9 cellular contexts compared by ENCODE assay signal in the genomic region with DNA sequence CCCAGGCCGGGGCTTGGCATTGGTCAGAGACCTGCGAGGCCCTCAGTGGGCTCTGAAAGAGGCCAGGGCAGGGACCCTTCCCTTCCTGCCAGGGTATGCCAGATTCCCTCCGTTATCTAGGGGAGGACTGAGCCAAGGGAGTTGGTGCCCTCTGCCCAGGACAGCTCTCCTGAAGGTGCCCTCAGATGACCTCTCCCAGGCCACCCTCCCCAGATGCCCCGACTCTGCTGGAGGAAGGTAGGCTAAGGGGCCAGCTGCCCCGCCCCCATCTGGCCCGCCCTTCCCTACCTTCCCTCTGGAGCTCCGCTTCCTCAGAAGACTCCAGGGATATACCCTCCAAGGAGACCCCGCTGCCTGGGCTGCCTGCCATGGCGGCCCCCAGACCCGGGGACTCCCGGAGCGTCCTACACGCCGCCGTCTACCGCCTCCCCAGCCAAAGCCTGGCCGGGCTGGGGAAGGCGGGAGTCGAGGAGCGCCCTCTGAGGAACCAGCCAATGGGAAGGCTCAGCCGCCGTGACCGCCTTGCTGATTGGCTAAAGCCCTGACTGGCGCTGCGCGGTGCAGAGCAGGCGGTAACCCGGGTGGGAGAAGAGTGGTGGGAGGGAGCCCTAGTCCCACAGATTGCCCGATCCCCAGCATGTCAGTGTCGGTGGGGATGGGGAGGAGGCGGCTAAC. TPM values are rescaled to one million over a fixed set of nuclear protein-coding genes. Genes with fewer than 3 reads are reported as not detected.
A peak's percentile ranks its signal among the peaks of the same experiment; 100 is the strongest.
DNase-seq lines count a peak whose midpoint lies in the region; ATAC-seq and TF ChIP-seq lines count a peak whose summit lies in the region.
"Had no signal": no experiment of that assay in that cellular context is flagged by ENCODE, and none has a peak within 500 bp of the region (broad histone marks: within the 10 kb centered on the region; RNA-seq: fewer than 3 reads in every experiment).

No MANE protein-coding gene starts in this region.

- POLR2A ChIA-PET in IMR-90 (lab: Charles Lee; ENCODE audit: unreplicated experiment): no interaction called here

- peak overlapping the region; percentile 29; the same call in 1 of the 2 replicates for H3K9ac ChIP-seq in IMR-90 (ENCODE audit: low read depth, low read length)

- CTCF ChIA-PET in IMR-90 (lab: Yijun Ruan, JAX): no interaction called here

- no peaks in the 10 kb centered on the region for H3K36me3 ChIP-seq in IMR-90 (ENCODE audit: control insufficient read depth, insufficient read depth, low read length)
- H3K36me3 ChIP-seq in mucosa of descending colon (ENCODE audit: low read depth): no peaks in the 10 kb centered on the region

- no TSS peak for BruUV-seq in IMR-90 (replicated peaks; lab: Mats Ljungman, UMichigan)

- TF ChIP-seq RAD21 in IMR-90 (IDR thresholded peaks at IDR 0.05; ENCODE audit: low read length): no peak

- no peak overlapping the region; the same call in 2 of the 3 replicates for H2BK15ac ChIP-seq in IMR-90 (ENCODE audit: low read depth, low read length)

- ATAC-seq in IMR-90 (ENCODE audit: low read depth) (peak; percentile 100), mucosa of descending colon (peak; percentile 96), HG03439 (IDR thresholded peaks at IDR 0.05; ENCODE audit: unreplicated experiment) (no peak)

- in situ Hi-C loops in IMR-90 (cut with MboI; ENCODE audit: low sequenced_read_pairs): no loop called here

- H3K4ac ChIP-seq in IMR-90 (ENCODE audit: low read depth, low read length): no peak overlapping the region

- TF ChIP-seq CTCF in GM12864 (IDR thresholded peaks at IDR 0.05; ENCODE audit: low read depth, low read length, missing control alignments) (no peak), IMR-90 (conservative IDR thresholded peaks at IDR 0.05; ENCODE audit: low read depth, low read length) (no peak), mucosa of descending colon (IDR thresholded peaks at IDR 0.05) (no peak)

- no peak overlapping the region for H4K5ac ChIP-seq in IMR-90 (ENCODE audit: low read depth, low read length)

- intact Hi-C loops in IMR-90 (cut with micrococcal nuclease) (no loop called here), mucosa of descending colon (cut with DNase I, micrococcal nuclease) (no loop called here)

- H2AK9ac ChIP-seq in IMR-90 (replicated peaks; ENCODE audit: low read depth, low read length, poor library complexity): peak overlapping the region; percentile 15

- no peak overlapping the region for H2BK5ac ChIP-seq in IMR-90 (ENCODE audit: low read depth, low read length, poor library complexity, severe bottlenecking)

- no peak overlapping the region; the same call in 1 of the 2 replicates for H3K14ac ChIP-seq in IMR-90 (replicated peaks; ENCODE audit: low read depth, low read length)

- no peak overlapping the region for H3K18ac ChIP-seq in IMR-90 (ENCODE audit: low read depth, low read length)

- H3K4me2 ChIP-seq in IMR-90 (ENCODE audit: low read depth, low read length): peak overlapping the region; percentile 91

- H4K8ac ChIP-seq in IMR-90 (ENCODE audit: low read depth in 2 of 2, low read length in 2 of 2): peak overlapping the region in 1 of 2 experiments; percentile 67; a peak in 1 of 4 replicates

- H4K91ac ChIP-seq in IMR-90 (ENCODE audit: insufficient read depth, low read depth, low read length): no peak overlapping the region

- H2BK120ac ChIP-seq in IMR-90 (ENCODE audit: low read depth, low read length): no peak overlapping the region

- no peak overlapping the region for H3K56ac ChIP-seq in IMR-90 (ENCODE audit: extremely low read depth, insufficient read depth, low read length)

- no peaks in the 10 kb centered on the region for H3K79me1 ChIP-seq in IMR-90 (ENCODE audit: low read depth in 1 of 2, low read length in 2 of 2)

- H4K20me1 ChIP-seq in IMR-90 (ENCODE audit: insufficient read depth, low read length): no peaks in the 10 kb centered on the region

- peak overlapping the region; percentile 93 for H2AFZ ChIP-seq in IMR-90 (replicated peaks; ENCODE audit: low read length, poor library complexity)

- dilution Hi-C loops in IMR-90 (cut with HindIII; ENCODE audit: low sequenced_read_pairs, unreplicated experiment): no loop called here

- H3K9me3 ChIP-seq in IMR-90 (ENCODE audit: control insufficient read depth, insufficient read depth, low read length): no peaks in the 10 kb centered on the region
- no peaks in the 10 kb centered on the region for H3K9me3 ChIP-seq in mucosa of descending colon

- H3K4me1 ChIP-seq in IMR-90 (ENCODE audit: control insufficient read depth, insufficient read depth, low read length): no peaks in the 10 kb centered on the region
- peaks cover 3% of the 10 kb centered on the region for H3K4me1 ChIP-seq in mucosa of descending colon (ENCODE audit: low read depth)

- peak overlapping the region; percentile 29 for H3K4me3 ChIP-seq in GM12864 (ENCODE audit: low read depth, low read length)
- peak overlapping the region; percentile 43 for H3K4me3 ChIP-seq in IMR-90 (ENCODE audit: insufficient read depth, low read depth, low read length)
- no peak overlapping the region for H3K4me3 ChIP-seq in mucosa of descending colon

- no peaks in the 10 kb centered on the region; the same call in 1 of the 2 replicates for H3K27me3 ChIP-seq in IMR-90 (ENCODE audit: control insufficient read depth, insufficient read depth, low read length)

- DNase-seq in GM12864 (ENCODE audit: low read depth) (no peak), IMR-90 (peak; percentile 72), OCI-M1 (lab: John Stamatoyannopoulos, UW) (peak; percentile 89), activated T-cell treated with anti-CD3 and anti-CD28 coated beads for 48 hours (ENCODE audit: low read depth) (peak; percentile 85), erythroblast (lab: John Stamatoyannopoulos, UW) (peak; percentile 65 to 68), mucosa of descending colon (peak; percentile 82 to 89 (median 88))
- peak; percentile 28 to 66 for DNase-seq in stimulated activated CD8-positive, alpha-beta memory T cell treated with anti-CD3 and anti-CD28 coated beads, Interleukin-2, amount 100 ng/mL, for 1 hour (ENCODE audit: low read depth in 2 of 2)

- H2BK20ac ChIP-seq in IMR-90 (ENCODE audit: low read depth, low read length): no peak overlapping the region

- 0 out of 2 replicates have a peak, but pooled peaks cover 4% of the 10 kb centered on the region for H3K9me1 ChIP-seq in IMR-90 (ENCODE audit: insufficient read depth, low read length)

- no peak overlapping the region for H3K27ac ChIP-seq in IMR-90 (ENCODE audit: insufficient read depth, low read length)

- no peak overlapping the region for H2AK5ac ChIP-seq in IMR-90 (ENCODE audit: low read depth, low read length)

- no peak for TF ChIP-seq POLR2A in IMR-90 (IDR thresholded peaks at IDR 0.05; ENCODE audit: low read depth, low read length)
- TF ChIP-seq POLR2A in erythroblast (IDR thresholded peaks at IDR 0.05; ENCODE audit: low read length): no peak

- 2% methylated on average over 22 of the region's 31 CpGs; no CpG with 5 or more reads in 1 of the 2 experiments for WGBS in IMR-90 (ENCODE audit: extremely low coverage in 2 of 2, insufficient read length in 1 of 2), 2 experiments

- peak overlapping the region; percentile 31; the same call in 1 of the 2 replicates for H3K23ac ChIP-seq in IMR-90 (ENCODE audit: low read depth, low read length)

TF ChIP-seq in IMR-90, 13 proteins besides CTCF, POLR2A, EP300 and RAD21:
- TF ChIP-seq MXI1 (IDR thresholded peaks at IDR 0.05; ENCODE audit: borderline replicate concordance, low read depth, low read length) (no peak), MAFK (IDR thresholded peaks at IDR 0.05; ENCODE audit: low read depth, low read length) (no peak), RFX5 (IDR thresholded peaks at IDR 0.05; ENCODE audit: low read depth, low read length) (no peak), FOS (IDR thresholded peaks at IDR 0.05; ENCODE audit: low read depth, low read length) (no peak), CHD1 (IDR thresholded peaks at IDR 0.05; ENCODE audit: low read depth, low read length) (no peak)
- TF ChIP-seq, protein P1, sequence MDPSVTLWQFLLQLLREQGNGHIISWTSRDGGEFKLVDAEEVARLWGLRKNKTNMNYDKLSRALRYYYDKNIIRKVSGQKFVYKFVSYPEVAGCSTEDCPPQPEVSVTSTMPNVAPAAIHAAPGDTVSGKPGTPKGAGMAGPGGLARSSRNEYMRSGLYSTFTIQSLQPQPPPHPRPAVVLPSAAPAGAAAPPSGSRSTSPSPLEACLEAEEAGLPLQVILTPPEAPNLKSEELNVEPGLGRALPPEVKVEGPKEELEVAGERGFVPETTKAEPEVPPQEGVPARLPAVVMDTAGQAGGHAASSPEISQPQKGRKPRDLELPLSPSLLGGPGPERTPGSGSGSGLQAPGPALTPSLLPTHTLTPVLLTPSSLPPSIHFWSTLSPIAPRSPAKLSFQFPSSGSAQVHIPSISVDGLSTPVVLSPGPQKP (IDR thresholded peaks at IDR 0.05; ENCODE audit: borderline replicate concordance, low read depth, low read length): no peak
- TF ChIP-seq, protein P2, sequence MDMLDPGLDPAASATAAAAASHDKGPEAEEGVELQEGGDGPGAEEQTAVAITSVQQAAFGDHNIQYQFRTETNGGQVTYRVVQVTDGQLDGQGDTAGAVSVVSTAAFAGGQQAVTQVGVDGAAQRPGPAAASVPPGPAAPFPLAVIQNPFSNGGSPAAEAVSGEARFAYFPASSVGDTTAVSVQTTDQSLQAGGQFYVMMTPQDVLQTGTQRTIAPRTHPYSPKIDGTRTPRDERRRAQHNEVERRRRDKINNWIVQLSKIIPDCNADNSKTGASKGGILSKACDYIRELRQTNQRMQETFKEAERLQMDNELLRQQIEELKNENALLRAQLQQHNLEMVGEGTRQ (IDR thresholded peaks at IDR 0.05; ENCODE audit: low read depth, low read length): no peak

RNA-seq across cellular contexts. Expression of a gene that starts 7.0 kb away (rescaled TPM):
- total RNA-seq in IMR-90 (2012; rRNA removed) (1.9 and 3.2 TPM in 2 replicates), mucosa of descending colon (10 to 100 TPM in 1 of 3 donors, 1 to 10 TPM in 1, under 1 TPM in 1; 0.55 to 13.2 (median 1.1) TPM)
- polyA plus RNA-seq in IMR-90 (2012; rRNA removed): 3.8 TPM in 2 replicates
- 2.2 and 3.5 TPM in 2 replicates for polyA plus RNA-seq in IMR-90 (2012; cell fraction: cytosol; rRNA removed)
- polyA plus RNA-seq in IMR-90 (2012; cell fraction: nucleus; rRNA removed; ENCODE audit: low replicate concordance): 4.6 and 7.8 TPM in 2 replicates

RNA-seq across cellular contexts. Expression of a gene that starts 42.0 kb away (rescaled TPM):
- not detected in 2 replicates for total RNA-seq in IMR-90 (2012; rRNA removed)
- polyA plus RNA-seq in IMR-90 (2012; rRNA removed): not detected in 2 replicates
- not detected in 2 replicates for polyA plus RNA-seq in IMR-90 (2012; cell fraction: cytosol; rRNA removed)
- not detected in 2 replicates for polyA plus RNA-seq in IMR-90 (2012; cell fraction: nucleus; rRNA removed; ENCODE audit: low replicate concordance)
- total RNA-seq in mucosa of descending colon: 1 to 10 TPM in 1 of 3 donors, not detected in 2; 1.5 TPM
- total RNA-seq: pulmonary artery endothelial cell had no signal

RNA-seq across cellular contexts. Expression of a gene that starts 53.3 kb away (rescaled TPM):
- total RNA-seq in IMR-90 (2012; rRNA removed): not detected in 2 replicates
- not detected in 2 replicates for polyA plus RNA-seq in IMR-90 (2012; rRNA removed)
- not detected in 2 replicates for polyA plus RNA-seq in IMR-90 (2012; cell fraction: cytosol; rRNA removed)
- polyA plus RNA-seq in IMR-90 (2012; cell fraction: nucleus; rRNA removed; ENCODE audit: low replicate concordance): not detected in 2 replicates
- 1 to 10 TPM in 1 of 3 donors, not detected in 2; 1.3 TPM for total RNA-seq in mucosa of descending colon
- total RNA-seq: pulmonary artery endothelial cell had no signal

RNA-seq across cellular contexts. Expression of a gene that starts 53.4 kb away (rescaled TPM):
- total RNA-seq in IMR-90 (2012; rRNA removed): not detected in 2 replicates
- not detected in 2 replicates for polyA plus RNA-seq in IMR-90 (2012; rRNA removed)
- 0.04 and 0.26 TPM in 2 replicates for polyA plus RNA-seq in IMR-90 (2012; cell fraction: cytosol; rRNA removed)
- polyA plus RNA-seq in IMR-90 (2012; cell fraction: nucleus; rRNA removed; ENCODE audit: low replicate concordance): 0.29 TPM in 1 of 2 replicates, not detected in the other
- 100 to 1,000 TPM in 1 of 3 donors, 10 to 100 TPM in 2; 22.0 to 141 (median 55.4) TPM for total RNA-seq in mucosa of descending colon
- total RNA-seq: pulmonary artery endothelial cell had no signal
